8 cellular contexts compared by ENCODE assay signal in genomic region chr1:207962716-207963428, GRCh38. TPM values are rescaled to one million over a fixed set of nuclear protein-coding genes. Genes with fewer than 3 reads are reported as not detected.
A peak's percentile ranks its signal among the peaks of the same experiment; 100 is the strongest.
DNase-seq lines count a peak whose midpoint lies in the region; ATAC-seq and TF ChIP-seq lines count a peak whose summit lies in the region.

No MANE protein-coding gene starts in this region.

- WGBS in thyroid gland, 2 donors = 34 to 35% methylated on average over 22 to 33 of the region's 33 CpGs

- H2AFZ ChIP-seq in ACC112 (ENCODE audit: low read length, unreplicated experiment) = peak overlapping the region; percentile 86

- H3K27ac ChIP-seq in ACC112 (ENCODE audit: low read depth, low read length) (no peak overlapping the region), WERI-Rb-1 (peak overlapping the region; percentile 81), mucosa of rectum (ENCODE audit: low read depth in 2 of 2, low read length in 2 of 2) (peak overlapping the region; percentile 87 to 93), thyroid gland (peak overlapping the region; percentile 94 to 96 (median 94))

- no peak for TF ChIP-seq CTCF in WERI-Rb-1 (IDR thresholded peaks at IDR 0.05; ENCODE audit: low read depth, low read length)
- no peak for TF ChIP-seq CTCF in epithelial cell of proximal tubule (conservative IDR thresholded peaks at IDR 0.05; ENCODE audit: low read depth, low read length)
- no peak for TF ChIP-seq CTCF in thyroid gland (IDR thresholded peaks at IDR 0.05)

- no peaks in the 10 kb centered on the region for H3K27me3 ChIP-seq in ACC112 (ENCODE audit: insufficient read depth, low read length)
- H3K27me3 ChIP-seq in WERI-Rb-1 (ENCODE audit: insufficient read depth, low read depth, severe bottlenecking) = no peaks in the 10 kb centered on the region
- H3K27me3 ChIP-seq in mucosa of rectum (ENCODE audit: control insufficient read depth in 2 of 2, insufficient read depth in 2 of 2, low read length in 2 of 2) = peaks cover 4 to 7% of the 10 kb centered on the region in 2 donors
- H3K27me3 ChIP-seq in thyroid gland = no peaks in the 10 kb centered on the region

- H3K79me2 ChIP-seq in ACC112 (ENCODE audit: control insufficient read depth, insufficient read depth, low read length, unreplicated experiment) = no peaks in the 10 kb centered on the region

- H3K9me3 ChIP-seq in WERI-Rb-1 (ENCODE audit: severe bottlenecking) = peaks cover 11% of the 10 kb centered on the region
- H3K9me3 ChIP-seq in mucosa of rectum (ENCODE audit: control insufficient read depth in 2 of 2, low read length in 2 of 2) = no peaks in the 10 kb centered on the region
- H3K9me3 ChIP-seq in thyroid gland = no peaks in the 10 kb centered on the region

- intact Hi-C loops in thyroid gland (cut with DNase I) = loop anchor here (5.0 kb wide), 1 partner anchor 66 kb away; no protein-coding TSS in a partner anchor

- TF ChIP-seq POLR2A in GM18505 (IDR thresholded peaks at IDR 0.05; ENCODE audit: borderline replicate concordance, extremely low read depth, insufficient read depth, insufficient read length) (no peak), thyroid gland (IDR thresholded peaks at IDR 0.05) (no peak)

- peak overlapping the region; percentile 90 to 93 for H3K9ac ChIP-seq in mucosa of rectum (ENCODE audit: low read depth in 1 of 2, low read length in 2 of 2)

- ATAC-seq in GM18505 (IDR thresholded peaks at IDR 0.05; ENCODE audit: unreplicated experiment) (peak; percentile 23), HG03097 (IDR thresholded peaks at IDR 0.05; ENCODE audit: low FRiP score, unreplicated experiment) (peak; percentile 24)

- no peak for DNase-seq in WERI-Rb-1
- DNase-seq in epithelial cell of proximal tubule (ENCODE audit: low read depth) = no peak
- peak in 1 of 2 donors; percentile 30 for DNase-seq in thyroid gland
- no peak for DNase-seq in NK-92 treated with Interleukin-12 subunit alpha and Interleukin-12 subunit beta, amount 100 ng/mL, for 24 hours (lab: John Stamatoyannopoulos, UW)

- H3K36me3 ChIP-seq in ACC112 (ENCODE audit: insufficient read depth, low read length) (no peaks in the 10 kb centered on the region), WERI-Rb-1 (no peaks in the 10 kb centered on the region), mucosa of rectum (ENCODE audit: control insufficient read depth in 2 of 2, insufficient read depth in 2 of 2, low read length in 2 of 2) (no peaks in the 10 kb centered on the region), thyroid gland (no peaks in the 10 kb centered on the region)

- H3K4me1 ChIP-seq in ACC112 (ENCODE audit: control insufficient read depth, insufficient read depth, low read length, unreplicated experiment) (peaks cover 28% of the 10 kb centered on the region), mucosa of rectum (ENCODE audit: control insufficient read depth in 2 of 2, insufficient read depth in 2 of 2, low read length in 2 of 2) (peaks cover 21 to 22% of the 10 kb centered on the region in 2 donors), thyroid gland (peaks cover 17 to 40% of the 10 kb centered on the region in 2 donors)

- H3K4me3 ChIP-seq in ACC112 (ENCODE audit: low read depth, low read length) (peak overlapping the region; percentile 74), WERI-Rb-1 (ENCODE audit: low read depth, low read length) (peak overlapping the region; percentile 54), epithelial cell of proximal tubule (ENCODE audit: low read depth, low read length) (peak overlapping the region; percentile 59), mucosa of rectum (ENCODE audit: low read length in 2 of 2) (peak overlapping the region; percentile 79 to 84), thyroid gland (replicated peaks in 1 of 3) (peak overlapping the region; percentile 25 to 38 (median 33))

RNA-seq across cellular contexts. Expression of gene CD34, which starts 51.9 kb away (rescaled TPM):
- total RNA-seq in epithelial cell of proximal tubule (under 0.01 TPM in 1 of 2 replicates, not detected in the other), thyroid gland (10 to 100 TPM; 20.7 to 38.8 (median 27.8) TPM)

Comparison
In these comparisons a context has a peak if more than half of its experiments do, and no peak if none do; other contexts are left out.
1. RNA of gene CD34, which starts 51.9 kb away (total RNA-seq): 20.7 to 38.8 TPM in thyroid gland; under 0.01 TPM in epithelial cell of proximal tubule; every median in the first group is over 10 times any median in the second.
2. Peak in every context shown above with its lines, with median percentiles within 50 percentile points of each other: H3K4me3 ChIP-seq.